Comparison of ENCODE assay signal across 17 cellular contexts in genomic region chr2:203805485-203805838, GRCh38.
DNase-seq lines count a peak whose midpoint lies in the region; ATAC-seq and TF ChIP-seq lines count a peak whose summit lies in the region.
"Had no signal": no experiment of that assay in that cellular context is flagged by ENCODE, and none has a peak within 500 bp of the region (broad histone marks: within the 10 kb centered on the region; RNA-seq: fewer than 3 reads in every experiment).

No MANE protein-coding gene starts in this region.

- peaks cover 82% of the 10 kb centered on the region for H3K4me1 Mint-ChIP-seq in CD4-positive, alpha-beta T cell (ENCODE audit: low read depth)
- H3K4me1 Mint-ChIP-seq in activated T-helper 17 cell treated with anti-CD3 and anti-CD28 coated beads, Interleukin-2, amount 50 U/mL, for 72 hours: peaks cover 64% of the 10 kb centered on the region

- CTCF ChIA-PET in CD4-positive, alpha-beta T cell (lab: Charles Lee): interaction anchor here (1.9 kb wide), 1 partner anchor 10 kb away, joined by 12 read pairs; no protein-coding TSS in a partner anchor

- H3K27ac ChIP-seq in CD4-positive, alpha-beta T cell (ENCODE audit: low read depth, low read length): no peak overlapping the region
- H3K27ac ChIP-seq in GM23248 (peak overlapping the region; percentile 99), mesenchymal stem cell (ENCODE audit: low read length, poor library complexity, severe bottlenecking) (no peak overlapping the region)

- no peak overlapping the region for H3K4me3 Mint-ChIP-seq in CD4-positive, alpha-beta T cell
- peak overlapping the region; percentile 16 for H3K4me3 Mint-ChIP-seq in activated T-helper 17 cell treated with anti-CD3 and anti-CD28 coated beads, Interleukin-2, amount 50 U/mL, for 72 hours

- no peak overlapping the region for H4K8ac ChIP-seq in mesenchymal stem cell (ENCODE audit: low read length)

- H3K4ac ChIP-seq in mesenchymal stem cell (ENCODE audit: low read depth in 1 of 2, low read length in 2 of 2): no peak overlapping the region

- H3K4me3 ChIP-seq in GM23248 (no peak overlapping the region), mesenchymal stem cell (ENCODE audit: insufficient read depth in 1 of 2, low read depth in 1 of 2, low read length in 2 of 2) (no peak overlapping the region), lower leg skin (ENCODE audit: low read depth, poor library complexity, severe bottlenecking) (no peak overlapping the region)

- intact Hi-C loops in CD4-positive, alpha-beta T cell (cut with DNase I, micrococcal nuclease): loop anchor here in 1 of 2 experiments (5.0 kb wide), 1 partner anchor 63 kb away; no protein-coding TSS in a partner anchor
- intact Hi-C loops in lower leg skin (cut with DNase I; ENCODE audit: low total_unique reads): no loop called here

- peaks cover 8% of the 10 kb centered on the region for H3K9me3 ChIP-seq in CD4-positive, alpha-beta T cell (ENCODE audit: control insufficient read depth, low read length)
- no peaks in the 10 kb centered on the region for H3K9me3 ChIP-seq in GM23248 (ENCODE audit: low read depth)
- H3K9me3 ChIP-seq in mesenchymal stem cell (ENCODE audit: control insufficient read depth, low read length): peaks cover 4% of the 10 kb centered on the region

- no peak for TF ChIP-seq POLR2A in lower leg skin (IDR thresholded peaks at IDR 0.05)

- TF ChIP-seq CTCF in CD4-positive, alpha-beta T cell (IDR thresholded peaks at IDR 0.05): no peak
- no peak for TF ChIP-seq CTCF in lower leg skin (IDR thresholded peaks at IDR 0.05)

- ATAC-seq in CD4-positive, alpha-beta T cell (ENCODE audit: poor library complexity): no peak
- no peak for ATAC-seq in activated T-helper 17 cell treated with anti-CD3 and anti-CD28 coated beads, Interleukin-2, amount 50 U/mL, for 72 hours (replicated peaks)
- no peak for ATAC-seq in HG03045 (IDR thresholded peaks at IDR 0.05; ENCODE audit: unreplicated experiment)
- ATAC-seq: HepG2, SK-N-SH treated with all-trans-retinoic acid at 6 μM for 48 hours had no signal

- no peak overlapping the region for H2BK120ac ChIP-seq in mesenchymal stem cell (ENCODE audit: low read depth, low read length)

- H2AFZ ChIP-seq in GM23248 (no peak overlapping the region), mesenchymal stem cell (ENCODE audit: low read depth, low read length) (no peak overlapping the region)

- peaks cover 87% of the 10 kb centered on the region for H3K4me1 ChIP-seq in GM23248 (ENCODE audit: insufficient read depth)
- H3K4me1 ChIP-seq in mesenchymal stem cell (ENCODE audit: control insufficient read depth, insufficient read depth, low read depth, low read length): peaks cover 12% of the 10 kb centered on the region

- H3K79me2 ChIP-seq in GM23248 (ENCODE audit: insufficient read depth): no peaks in the 10 kb centered on the region

- H2AK5ac ChIP-seq in mesenchymal stem cell (ENCODE audit: low read length, severe bottlenecking): no peak overlapping the region

- no peaks in the 10 kb centered on the region for H3K79me1 ChIP-seq in mesenchymal stem cell (replicated peaks; ENCODE audit: low read length, poor library complexity, severe bottlenecking)

- no peak overlapping the region for H2BK15ac ChIP-seq in mesenchymal stem cell (ENCODE audit: low read depth, poor library complexity, severe bottlenecking)

- H4K91ac ChIP-seq in mesenchymal stem cell (ENCODE audit: low read length): no peak overlapping the region

- POLR2A ChIA-PET in CD4-positive, alpha-beta T cell (lab: Charles Lee): interaction anchor here (0.6 to 3.8 kb wide), 8 partner anchors 8 to 547 kb away, joined by 3 to 19 read pairs (median 4); partner anchors contain the start of gene RAPH1

- WGBS in GM23248 (ENCODE audit: low coverage in 1 of 2, low lambda C conversion rate in 2 of 2, missing lambda C conversion rate in 2 of 2), 2 experiments: 92 to 98% methylated on average over 1 of the region's 1 CpG
- no CpG with 5 or more reads among the region's 1 CpG for WGBS in mesenchymal stem cell
- 93 to 96% methylated on average over 1 of the region's 1 CpG for WGBS in lower leg skin, 2 donors

- no peak overlapping the region for H3K14ac ChIP-seq in mesenchymal stem cell (ENCODE audit: low read length in 2 of 2)

- H3F3A ChIP-seq in GM23248 (ENCODE audit: insufficient read depth): peaks cover 90% of the 10 kb centered on the region

- no peaks in the 10 kb centered on the region for H3K9me2 ChIP-seq in GM23248 (ENCODE audit: insufficient read depth)

- no peaks in the 10 kb centered on the region for H3K36me3 ChIP-seq in GM23248 (ENCODE audit: low read depth)
- H3K36me3 ChIP-seq in mesenchymal stem cell (ENCODE audit: control insufficient read depth in 1 of 2, insufficient read depth in 2 of 2, low read depth in 1 of 2, low read length in 2 of 2): no peaks in the 10 kb centered on the region

- H3K27me3 ChIP-seq in CD4-positive, alpha-beta T cell (ENCODE audit: control insufficient read depth, insufficient read depth, low read length): no peaks in the 10 kb centered on the region
- H3K27me3 ChIP-seq in GM23248 (replicated peaks; ENCODE audit: insufficient read depth): no peaks in the 10 kb centered on the region
- H3K27me3 ChIP-seq in mesenchymal stem cell (ENCODE audit: control insufficient read depth in 1 of 2, insufficient read depth in 1 of 2, low read length in 2 of 2): no peaks in the 10 kb centered on the region

- H3K27me3 Mint-ChIP-seq in CD4-positive, alpha-beta T cell: no peaks in the 10 kb centered on the region
- no peaks in the 10 kb centered on the region for H3K27me3 Mint-ChIP-seq in activated T-helper 17 cell treated with anti-CD3 and anti-CD28 coated beads, Interleukin-2, amount 50 U/mL, for 72 hours
- H3K27me3 Mint-ChIP-seq: CD4-positive, CD25-positive, alpha-beta regulatory T cell had no signal

- no peak overlapping the region for H3K18ac ChIP-seq in mesenchymal stem cell (ENCODE audit: low read depth in 1 of 2, low read length in 2 of 2)

- H3K9ac ChIP-seq in GM23248 (peak overlapping the region; percentile 85), mesenchymal stem cell (ENCODE audit: low read length) (peak overlapping the region; percentile 88)

- no peak overlapping the region for H2BK5ac ChIP-seq in mesenchymal stem cell (ENCODE audit: low read depth, low read length, poor library complexity, severe bottlenecking)

- H2BK12ac ChIP-seq in mesenchymal stem cell (ENCODE audit: low read length in 2 of 2): no peak overlapping the region

- in situ Hi-C loops in GM23248 (cut with MboI): loop anchor here (10.0 to 25.0 kb wide), 2 partner anchors 121 to 318 kb away; no protein-coding TSS in a partner anchor

- H3K9me3 Mint-ChIP-seq in CD4-positive, alpha-beta T cell: peaks cover 8% of the 10 kb centered on the region
- peaks cover 9% of the 10 kb centered on the region for H3K9me3 Mint-ChIP-seq in activated T-helper 17 cell treated with anti-CD3 and anti-CD28 coated beads, Interleukin-2, amount 50 U/mL, for 72 hours

- no peak overlapping the region for H3K23ac ChIP-seq in mesenchymal stem cell (ENCODE audit: low read length in 2 of 2)

- no peaks in the 10 kb centered on the region for H4K20me1 ChIP-seq in GM23248 (ENCODE audit: insufficient read depth)

- no peak for DNase-seq in CD4-positive, alpha-beta T cell
- DNase-seq in GM23248: peak; percentile 28
- no peak for DNase-seq in mesenchymal stem cell
- no peak for DNase-seq in lower leg skin (ENCODE audit: low spot score in 2 of 2)
- no peak for DNase-seq in NCI-H1436 treated with DMSO at 0.1 percent for 48 hours (lab: John Stamatoyannopoulos, UW)
- DNase-seq in NCI-H1092 treated with DMSO at 0.1 percent for 48 hours (lab: John Stamatoyannopoulos, UW): no peak
- DNase-seq: CD4-positive, CD25-positive, alpha-beta regulatory T cell; KG1; NCI-H1048; NCI-H1694; NCI-H345; NCI-H526; SHP77 treated with DMSO at 0.1 percent for 48 hours had no signal

- peak overlapping the region; percentile 31 for H3K27ac Mint-ChIP-seq in CD4-positive, alpha-beta T cell
- H3K27ac Mint-ChIP-seq in activated T-helper 17 cell treated with anti-CD3 and anti-CD28 coated beads, Interleukin-2, amount 50 U/mL, for 72 hours: peak overlapping the region; percentile 75

- H3K4me2 ChIP-seq in GM23248 (ENCODE audit: unreplicated experiment) (no peak overlapping the region), mesenchymal stem cell (ENCODE audit: low read length, poor library complexity, severe bottlenecking) (no peak overlapping the region)

- peaks cover 5% of the 10 kb centered on the region for H3K36me3 Mint-ChIP-seq in CD4-positive, alpha-beta T cell (ENCODE audit: low read depth)
- H3K36me3 Mint-ChIP-seq in activated T-helper 17 cell treated with anti-CD3 and anti-CD28 coated beads, Interleukin-2, amount 50 U/mL, for 72 hours (ENCODE audit: low read depth): no peaks in the 10 kb centered on the region
